Comparison of ENCODE assay signal across 20 cellular contexts in the genomic region with DNA sequence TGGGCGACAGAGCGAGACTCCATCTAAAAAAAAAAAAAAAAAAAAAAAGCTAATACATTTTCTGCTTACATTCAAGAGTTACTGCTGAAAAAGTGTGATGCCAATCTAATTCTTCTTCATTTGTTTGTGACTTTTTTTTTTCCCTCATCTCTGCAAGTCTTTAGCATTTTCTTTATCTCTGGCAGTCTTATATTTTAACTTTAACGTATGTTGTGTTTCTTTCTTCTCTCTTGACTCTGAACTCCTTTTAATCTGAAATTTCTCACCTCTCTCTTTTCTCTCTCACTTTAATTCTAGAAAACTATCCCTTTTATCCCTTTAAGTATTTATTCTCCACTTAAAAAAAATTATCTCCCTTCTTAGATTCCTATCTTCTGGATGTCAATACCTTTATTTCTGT.
"Had no signal": no experiment of that assay in that cellular context is flagged by ENCODE, and none has a peak within 500 bp of the region (broad histone marks: within the 10 kb centered on the region; RNA-seq: fewer than 3 reads in every experiment).

No MANE protein-coding gene starts in this region.

- H3K4me3 Mint-ChIP-seq: IgD-negative memory B cell had no signal

- H3K27me3 Mint-ChIP-seq: IgD-negative memory B cell had no signal

- H3K9me3 ChIP-seq: SK-N-SH had no signal

- H3K27ac ChIP-seq: HL-60, RWPE1 had no signal

- DNase-seq: KBM-7, MV-4-11, NCI-H1048, NCI-H1105, NCI-H1417, NCI-H1436 treated with DMSO at 0.1 percent for 48 hours, NCI-H1694, NCI-H1930, NCI-H2081, NCI-H2107, NCI-H2227 treated with DMSO at 0.1 percent for 48 hours, NCI-H524, NCI-H526 treated with DMSO at 0.1 percent for 48 hours, NCI-H748 treated with DMSO at 0.1 percent for 48 hours, SHP77, SK-N-SH, SW 1271 had no signal

- H3K9me3 Mint-ChIP-seq: IgD-negative memory B cell had no signal

- H3K36me3 Mint-ChIP-seq: IgD-negative memory B cell had no signal
